ENCODE assay signal across 8 cellular contexts in the genomic region with DNA sequence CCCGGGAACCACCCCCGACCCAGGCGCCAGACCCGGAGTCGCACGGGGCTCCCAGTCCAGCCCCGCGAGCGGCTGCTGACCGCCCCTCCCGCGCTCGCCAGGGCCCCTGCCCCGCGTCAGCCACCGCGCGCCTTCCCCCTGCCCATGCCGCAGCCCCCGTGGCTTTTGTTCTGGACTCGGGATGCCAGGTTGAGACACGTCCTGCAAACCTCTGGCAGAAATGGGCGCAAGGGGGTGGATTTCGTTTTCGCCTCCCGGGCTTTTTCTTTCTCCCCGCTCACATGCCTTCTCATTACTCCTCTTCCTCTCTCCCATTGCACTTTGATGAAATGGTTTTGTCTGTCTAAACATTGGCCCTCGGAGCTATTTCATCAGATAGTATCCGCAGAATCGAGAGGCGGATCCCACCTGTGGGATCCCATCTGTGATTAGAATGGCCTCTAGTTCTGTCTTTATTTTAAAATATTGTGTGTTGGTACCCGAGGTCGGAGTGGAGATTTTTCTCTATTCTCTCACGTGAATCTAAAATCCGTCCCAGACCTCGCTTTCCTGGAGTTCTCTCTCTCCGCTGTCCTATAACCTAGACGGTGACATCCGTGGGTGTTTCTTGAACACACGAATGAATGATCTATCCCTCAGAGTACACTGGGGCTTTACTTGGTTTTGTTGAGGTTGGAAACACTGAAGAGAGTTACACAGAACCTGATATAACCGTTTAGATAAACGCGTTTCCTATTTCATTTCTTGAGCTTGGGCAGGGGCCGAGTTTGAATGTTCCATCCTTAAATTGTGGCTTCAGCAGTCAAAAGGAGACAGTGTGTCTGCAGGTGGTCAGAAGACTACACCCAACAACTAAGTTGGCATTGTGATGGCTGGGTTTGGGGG. TPM values are rescaled to one million over a fixed set of nuclear protein-coding genes. Genes with fewer than 3 reads are reported as not detected.
A peak's percentile ranks its signal among the peaks of the same experiment; 100 is the strongest.
DNase-seq lines count a peak whose midpoint lies in the region; ATAC-seq and TF ChIP-seq lines count a peak whose summit lies in the region.

No MANE protein-coding gene starts in this region.

- H3K27me3 Mint-ChIP-seq in chondrocyte (ENCODE audit: low read depth) = peaks cover 41% of the 10 kb centered on the region

- H3K9me3 ChIP-seq in HUES48 (ENCODE audit: control insufficient read depth, insufficient read depth, low read length) (no peaks in the 10 kb centered on the region), mucosa of stomach (ENCODE audit: control insufficient read depth, low read length) (no peaks in the 10 kb centered on the region)

- peaks cover 15% of the 10 kb centered on the region for H3K4me1 Mint-ChIP-seq in chondrocyte (ENCODE audit: low read depth)

- no peak overlapping the region for H3K27ac Mint-ChIP-seq in chondrocyte (ENCODE audit: unreplicated experiment)

- TF ChIP-seq CTCF in chondrocyte (IDR thresholded peaks at IDR 0.05) = no peak

- H3K9ac ChIP-seq in HUES48 (ENCODE audit: low read depth, low read length) (peak overlapping the region; percentile 63), mucosa of stomach (ENCODE audit: low read length) (peak overlapping the region; percentile 66)

- peaks cover 16% of the 10 kb centered on the region for H3K4me1 ChIP-seq in HUES48 (ENCODE audit: control insufficient read depth, insufficient read depth, low read length)
- peaks cover 19% of the 10 kb centered on the region for H3K4me1 ChIP-seq in mucosa of stomach (ENCODE audit: control insufficient read depth, insufficient read depth, low read length)

- H3K36me3 Mint-ChIP-seq in chondrocyte (ENCODE audit: low read depth) = peaks cover 2% of the 10 kb centered on the region

- ATAC-seq in GM18520 (IDR thresholded peaks at IDR 0.05; ENCODE audit: unreplicated experiment) (no peak), HG03175 (IDR thresholded peaks at IDR 0.05; ENCODE audit: unreplicated experiment) (no peak), HG03196 (IDR thresholded peaks at IDR 0.05; ENCODE audit: unreplicated experiment) (no peak)

- peak overlapping the region; percentile 80 for H3K4me3 Mint-ChIP-seq in chondrocyte (ENCODE audit: unreplicated experiment)

- peaks cover 33% of the 10 kb centered on the region for H3K27me3 ChIP-seq in HUES48 (ENCODE audit: control insufficient read depth, insufficient read depth, low read length)
- peaks cover 37% of the 10 kb centered on the region for H3K27me3 ChIP-seq in mucosa of stomach (ENCODE audit: control insufficient read depth, insufficient read depth, low read length)

- H3K9me3 Mint-ChIP-seq in chondrocyte (ENCODE audit: low read depth) = no peaks in the 10 kb centered on the region

- peak; percentile 38 for DNase-seq in DMS53 (lab: John Stamatoyannopoulos, UW)
- DNase-seq in DMS53 treated with DMSO at 0.1 percent for 48 hours (lab: John Stamatoyannopoulos, UW; ENCODE audit: unreplicated experiment) = no peak
- DNase-seq in chondrocyte (ENCODE audit: low spot score) = no peak

- H3K27ac ChIP-seq in HUES48 (ENCODE audit: low read depth, low read length) = no peak overlapping the region

- H3K36me3 ChIP-seq in HUES48 (ENCODE audit: control insufficient read depth, insufficient read depth, low read length) (no peaks in the 10 kb centered on the region), mucosa of stomach (ENCODE audit: control insufficient read depth, insufficient read depth, low read length) (no peaks in the 10 kb centered on the region)

- H3K4me3 ChIP-seq in HUES48 (ENCODE audit: low read depth, low read length) (peak overlapping the region; percentile 88), mucosa of stomach (ENCODE audit: low read length) (peak overlapping the region; percentile 46)

RNA-seq across cellular contexts. Expression of a gene that starts 1.9 kb away (rescaled TPM):
- 0.18 to 0.40 TPM in 2 of 3 replicates, not detected in the other for total RNA-seq in chondrocyte
